In the genomic region with DNA sequence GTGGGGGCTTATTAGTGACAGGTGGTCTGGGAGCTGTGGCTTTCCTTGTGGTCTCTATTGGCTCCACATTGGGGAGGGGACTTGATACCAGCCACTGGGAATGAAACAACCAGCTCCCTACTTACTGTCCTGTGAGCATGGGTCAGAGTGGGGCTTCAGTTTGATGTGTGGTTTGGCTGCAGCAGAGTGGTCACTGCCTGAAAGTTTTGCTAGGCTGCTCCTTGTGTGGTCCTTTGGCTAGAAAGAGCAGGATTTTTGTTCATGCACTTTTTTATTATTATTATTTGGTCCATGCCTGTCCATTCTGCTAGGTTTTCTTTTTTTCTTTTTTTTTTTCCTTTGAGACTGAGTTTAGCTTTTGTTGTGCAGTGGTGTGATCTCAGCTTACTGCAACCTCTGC, we compare ENCODE assay signal across 34 cellular contexts. TPM values are rescaled to one million over a fixed set of nuclear protein-coding genes. Genes with fewer than 3 reads are reported as not detected.
"Had no signal": no experiment of that assay in that cellular context is flagged by ENCODE, and none has a peak within 500 bp of the region (broad histone marks: within the 10 kb centered on the region; RNA-seq: fewer than 3 reads in every experiment).

No MANE protein-coding gene starts in this region.

- H3K27me3 ChIP-seq: ascending aorta, breast epithelium, cardiac muscle cell, colonic mucosa, dorsolateral prefrontal cortex, esophagus muscularis mucosa, foreskin keratinocyte, gastrocnemius medialis, heart left ventricle had no signal

- H3K4me1 ChIP-seq: ascending aorta, breast epithelium, colonic mucosa, esophagus muscularis mucosa, gastrocnemius medialis, heart left ventricle had no signal

- H3K27me3 Mint-ChIP-seq: activated B cell treated with CpG ODN at 0.5 μM for 24 hours; activated CD8-positive, alpha-beta memory T cell treated with anti-CD3 and anti-CD28 coated beads, Interleukin-2, amount 10 ng/mL, durations not matched to agents 7 days and 5 days; activated CD8-positive, alpha-beta T cell treated with anti-CD3 and anti-CD28 coated beads for 36 hours; activated naive CD4-positive, alpha-beta T cell treated with anti-CD3 and anti-CD28 coated beads, Interleukin-2, amount 50 U/mL, for 24 hours; activated naive CD8-positive, alpha-beta T cell treated with anti-CD3 and anti-CD28 coated beads, Interleukin-2, amount 10 ng/mL, durations not matched to agents 7 days and 5 days; activated T-cell treated with anti-CD3 and anti-CD28 coated beads, Interleukin-2, amount 50 U/mL, for 24 hours; activated T-helper 17 cell treated with anti-CD3 and anti-CD28 coated beads, Interleukin-2, amount 50 U/mL, for 72 hours; brain; dendritic cell treated with granulocyte-macrophage colony-stimulating factor and Interleukin-4, amounts not matched to agents 40 ng/mL and 50 ng/mL, for 4 days had no signal

- H3K27ac Mint-ChIP-seq: activated B cell treated with CpG ODN at 0.5 μM for 24 hours; activated CD8-positive, alpha-beta memory T cell treated with anti-CD3 and anti-CD28 coated beads, Interleukin-2, amount 10 ng/mL, durations not matched to agents 7 days and 5 days; activated CD8-positive, alpha-beta T cell treated with anti-CD3 and anti-CD28 coated beads for 36 hours; activated naive CD4-positive, alpha-beta T cell treated with anti-CD3 and anti-CD28 coated beads, Interleukin-2, amount 50 U/mL, for 24 hours; activated naive CD8-positive, alpha-beta T cell treated with anti-CD3 and anti-CD28 coated beads, Interleukin-2, amount 10 ng/mL, durations not matched to agents 7 days and 5 days; activated T-cell treated with anti-CD3 and anti-CD28 coated beads, Interleukin-2, amount 50 U/mL, for 24 hours; activated T-helper 17 cell treated with anti-CD3 and anti-CD28 coated beads, Interleukin-2, amount 50 U/mL, for 72 hours; brain; dendritic cell treated with granulocyte-macrophage colony-stimulating factor and Interleukin-4, amounts not matched to agents 40 ng/mL and 50 ng/mL, for 4 days; endodermal cell had no signal

- H3K36me3 Mint-ChIP-seq: activated CD8-positive, alpha-beta memory T cell treated with anti-CD3 and anti-CD28 coated beads, Interleukin-2, amount 10 ng/mL, durations not matched to agents 7 days and 5 days; activated naive CD4-positive, alpha-beta T cell treated with anti-CD3 and anti-CD28 coated beads, Interleukin-2, amount 50 U/mL, for 24 hours had no signal

- H3K9me3 ChIP-seq: ascending aorta, breast epithelium, colonic mucosa, esophagus muscularis mucosa, gastrocnemius medialis, heart left ventricle had no signal

- DNase-seq: activated B cell treated with CpG ODN at 0.5 μM for 24 hours; activated CD4-positive, alpha-beta T cell treated with anti-CD3 and anti-CD28 coated beads for 48 hours; activated CD4-positive, alpha-beta T cell treated with anti-CD3 and anti-CD28 coated beads, Interleukin-2, amount 50 U/mL, for 1 hour; activated CD4-positive, alpha-beta T cell treated with anti-CD3 and anti-CD28 coated beads, Interleukin-2, amount 50 U/mL, for 48 hours; activated CD8-positive, alpha-beta memory T cell treated with anti-CD3 and anti-CD28 coated beads, Interleukin-2, amount 10 ng/mL, durations not matched to agents 7 days and 5 days; activated CD8-positive, alpha-beta memory T cell treated with anti-CD3 and anti-CD28 coated beads, Interleukin-2, amount 50 U/mL, for 4 hours; activated CD8-positive, alpha-beta T cell treated with anti-CD3 and anti-CD28 coated beads for 36 hours; activated effector memory CD4-positive, alpha-beta T cell treated with Interleukin-2 at 50 U/mL for 16 hours; activated gamma-delta T cell treated with Interleukin-2 at 50 U/mL for 16 hours; activated naive CD4-positive, alpha-beta T cell treated with Interleukin-2 at 50 U/mL for 16 hours; activated naive CD8-positive, alpha-beta T cell treated with anti-CD3 and anti-CD28 coated beads, Interleukin-2, amount 10 ng/mL, durations not matched to agents 7 days and 5 days; activated T-cell treated with anti-CD3 and anti-CD28 coated beads for 4 hours; activated T-cell treated with anti-CD3 and anti-CD28 coated beads, Interleukin-2, amount 50 U/mL, for 24 hours; central memory CD4-positive, alpha-beta T cell; cerebellar nuclear complex; colonic mucosa; dorsolateral prefrontal cortex; effector memory CD4-positive, alpha-beta T cell; endodermal cell; erythroblast; foreskin keratinocyte; gastrocnemius medialis; glutamatergic neuron; heart left ventricle; T-helper 2 cell had no signal

- H3K36me3 ChIP-seq: breast epithelium, cardiac muscle cell, colonic mucosa, gastrocnemius medialis had no signal

- H3K4me3 ChIP-seq: ascending aorta, breast epithelium, cardiac muscle cell, colonic mucosa, dorsolateral prefrontal cortex, esophagus muscularis mucosa, gastrocnemius medialis, heart left ventricle had no signal

- ATAC-seq: activated CD4-positive, CD25-positive, alpha-beta regulatory T cell treated with anti-CD3 and anti-CD28 coated beads, Interleukin-2, amount 50 U/mL, for 24 hours; activated CD8-positive, alpha-beta memory T cell treated with anti-CD3 and anti-CD28 coated beads, Interleukin-2, amount 10 ng/mL, durations not matched to agents 7 days and 5 days; activated CD8-positive, alpha-beta T cell treated with anti-CD3 and anti-CD28 coated beads for 36 hours; activated T-helper 17 cell treated with anti-CD3 and anti-CD28 coated beads, Interleukin-2, amount 50 U/mL, for 72 hours; foreskin keratinocyte; gastrocnemius medialis; heart left ventricle had no signal

- H3K9me3 Mint-ChIP-seq: activated B cell treated with CpG ODN at 0.5 μM for 24 hours; activated CD8-positive, alpha-beta T cell treated with anti-CD3 and anti-CD28 coated beads for 36 hours; activated naive CD4-positive, alpha-beta T cell treated with anti-CD3 and anti-CD28 coated beads, Interleukin-2, amount 50 U/mL, for 24 hours; activated naive CD8-positive, alpha-beta T cell treated with anti-CD3 and anti-CD28 coated beads, Interleukin-2, amount 10 ng/mL, durations not matched to agents 7 days and 5 days; activated T-cell treated with anti-CD3 and anti-CD28 coated beads, Interleukin-2, amount 50 U/mL, for 24 hours; activated T-helper 17 cell treated with anti-CD3 and anti-CD28 coated beads, Interleukin-2, amount 50 U/mL, for 72 hours; brain; dendritic cell treated with granulocyte-macrophage colony-stimulating factor and Interleukin-4, amounts not matched to agents 40 ng/mL and 50 ng/mL, for 4 days; endodermal cell had no signal

- H3K4me1 Mint-ChIP-seq: activated B cell treated with CpG ODN at 0.5 μM for 24 hours; activated CD8-positive, alpha-beta memory T cell treated with anti-CD3 and anti-CD28 coated beads, Interleukin-2, amount 10 ng/mL, durations not matched to agents 7 days and 5 days; activated naive CD4-positive, alpha-beta T cell treated with anti-CD3 and anti-CD28 coated beads, Interleukin-2, amount 50 U/mL, for 24 hours had no signal

- H3K27ac ChIP-seq: ascending aorta, breast epithelium, cardiac muscle cell, colonic mucosa, dorsolateral prefrontal cortex, esophagus muscularis mucosa, foreskin keratinocyte, gastrocnemius medialis, heart left ventricle had no signal

- H3K4me3 Mint-ChIP-seq: activated B cell treated with CpG ODN at 0.5 μM for 24 hours; activated CD8-positive, alpha-beta memory T cell treated with anti-CD3 and anti-CD28 coated beads, Interleukin-2, amount 10 ng/mL, durations not matched to agents 7 days and 5 days; activated CD8-positive, alpha-beta T cell treated with anti-CD3 and anti-CD28 coated beads for 36 hours; activated naive CD4-positive, alpha-beta T cell treated with anti-CD3 and anti-CD28 coated beads, Interleukin-2, amount 50 U/mL, for 24 hours; activated naive CD8-positive, alpha-beta T cell treated with anti-CD3 and anti-CD28 coated beads, Interleukin-2, amount 10 ng/mL, durations not matched to agents 7 days and 5 days; activated T-cell treated with anti-CD3 and anti-CD28 coated beads, Interleukin-2, amount 50 U/mL, for 24 hours; activated T-helper 17 cell treated with anti-CD3 and anti-CD28 coated beads, Interleukin-2, amount 50 U/mL, for 72 hours; brain; dendritic cell treated with granulocyte-macrophage colony-stimulating factor and Interleukin-4, amounts not matched to agents 40 ng/mL and 50 ng/mL, for 4 days; endodermal cell had no signal

RNA-seq across cellular contexts. Expression of a gene that starts 45.6 kb away (rescaled TPM):
- total RNA-seq: activated T-helper 17 cell treated with anti-CD3 and anti-CD28 coated beads, Interleukin-2, amount 50 U/mL, for 72 hours; ascending aorta had no signal
